5 cellular contexts compared by ENCODE assay signal in the genomic region with DNA sequence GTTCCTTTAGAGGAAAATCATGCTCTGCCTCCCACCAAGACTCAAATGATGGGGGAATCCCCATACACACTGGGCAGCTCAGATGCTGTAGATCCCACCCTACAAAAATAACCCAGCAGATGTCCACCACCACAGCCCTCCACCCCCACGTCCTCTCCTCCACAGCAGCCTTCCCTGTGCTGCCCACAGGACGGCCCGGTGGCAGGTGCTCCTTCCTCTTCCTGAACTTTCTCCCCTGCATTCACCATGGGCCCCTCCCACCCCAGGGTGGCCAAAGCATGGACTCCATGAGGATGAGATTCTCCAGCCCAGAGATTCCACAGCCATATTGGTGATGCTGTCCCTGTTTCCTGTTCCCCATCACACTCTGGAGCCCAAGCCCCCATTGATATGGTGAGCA.
"Had no signal": no experiment of that assay in that cellular context is flagged by ENCODE, and none has a peak within 500 bp of the region (broad histone marks: within the 10 kb centered on the region; RNA-seq: fewer than 3 reads in every experiment).

No MANE protein-coding gene starts in this region.

- DNase-seq: GM23248, GOT3, H7, HFFc6, IMR-90 had no signal

- H3K27ac Mint-ChIP-seq: HFFc6 had no signal

- H3K4me3 Mint-ChIP-seq: HFFc6 had no signal
